8 cellular contexts compared by ENCODE assay signal in the genomic region with DNA sequence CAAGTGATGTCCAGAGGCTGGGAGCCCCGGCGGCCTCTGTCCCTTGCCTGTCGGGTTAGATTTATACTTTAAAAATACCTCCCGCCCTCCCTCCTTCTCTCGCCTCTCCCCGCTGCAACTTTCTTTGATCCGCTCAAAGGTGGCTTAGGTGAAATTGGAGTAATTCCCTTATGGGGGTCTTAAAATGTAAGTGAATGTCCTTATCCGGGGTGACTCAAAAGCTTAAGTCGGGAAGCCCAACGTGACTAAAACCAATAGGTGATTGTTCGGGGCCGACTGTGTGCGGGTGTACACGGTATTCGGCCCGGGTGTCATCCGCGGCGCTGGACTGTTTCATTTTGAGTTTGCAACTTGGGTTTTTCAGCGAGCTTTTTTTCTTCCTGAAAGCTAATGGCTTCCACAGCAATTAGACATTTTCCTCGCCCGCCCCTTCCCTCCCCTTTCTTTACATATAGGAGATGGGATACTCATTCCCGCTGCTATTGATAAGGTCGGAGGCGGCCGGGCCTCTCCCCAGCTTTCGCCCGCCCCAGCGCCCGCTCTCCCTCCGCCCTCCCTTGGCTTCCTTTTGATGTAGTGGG. TPM values are rescaled to one million over a fixed set of nuclear protein-coding genes. Genes with fewer than 3 reads are reported as not detected.
A peak's percentile ranks its signal among the peaks of the same experiment; 100 is the strongest.
DNase-seq lines count a peak whose midpoint lies in the region; ATAC-seq and TF ChIP-seq lines count a peak whose summit lies in the region.

No MANE protein-coding gene starts in this region.

- intact Hi-C loops in heart right ventricle (cut with DNase I) (loop anchor here in 5 of 10 donors (5.0 to 10.0 kb wide), 4 partner anchors 127 to 387 kb away; no protein-coding TSS in a partner anchor), left cardiac atrium (cut with DNase I) (loop anchor here in 1 of 2 donors (10.0 kb wide), 2 partner anchors 277 to 387 kb away; no protein-coding TSS in a partner anchor)
- intact Hi-C loops in activated T-helper 2 cell treated with anti-CD3 and anti-CD28 coated beads, Interferon-gamma antibody, Interleukin-2, Interleukin-4, amounts not matched to agents 10 μg/mL and 5 μg/mL and 100 μg/mL, durations not matched to agents 14 hours and 24 hours and 36 hours (cut with micrococcal nuclease) = loop anchor here (1.0 to 5.0 kb wide), 7 partner anchors 93 to 556 kb away; a partner anchor contains a TSS

- peak in 1 of 8 donors; percentile 3 for ATAC-seq in heart right ventricle
- no peak for ATAC-seq in left cardiac atrium
- ATAC-seq in HG03196 (IDR thresholded peaks at IDR 0.05; ENCODE audit: unreplicated experiment) = peak; percentile 9

- H3K4me1 ChIP-seq in heart right ventricle = peaks cover 5 to 61% (median 48%) of the 10 kb centered on the region in 9 donors

- H3K27ac Mint-ChIP-seq in activated T-helper 2 cell treated with anti-CD3 and anti-CD28 coated beads, Interferon-gamma antibody, Interleukin-2, Interleukin-4, amounts not matched to agents 10 μg/mL and 5 μg/mL and 100 μg/mL, durations not matched to agents 14 hours and 24 hours and 36 hours = peak overlapping the region; percentile 98
- H3K27ac Mint-ChIP-seq in immature natural killer cell = peak overlapping the region; percentile 97 to 100 (median 98)

- H3K4me1 Mint-ChIP-seq in activated T-helper 2 cell treated with anti-CD3 and anti-CD28 coated beads, Interferon-gamma antibody, Interleukin-2, Interleukin-4, amounts not matched to agents 10 μg/mL and 5 μg/mL and 100 μg/mL, durations not matched to agents 14 hours and 24 hours and 36 hours (ENCODE audit: low read depth) = peaks cover 30% of the 10 kb centered on the region
- peaks cover 50 to 51% of the 10 kb centered on the region in 2 donors for H3K4me1 Mint-ChIP-seq in immature natural killer cell

- H3K36me3 Mint-ChIP-seq in activated T-helper 2 cell treated with anti-CD3 and anti-CD28 coated beads, Interferon-gamma antibody, Interleukin-2, Interleukin-4, amounts not matched to agents 10 μg/mL and 5 μg/mL and 100 μg/mL, durations not matched to agents 14 hours and 24 hours and 36 hours (ENCODE audit: low read depth) = peaks cover 21% of the 10 kb centered on the region
- peaks cover 0 to 3% (median 0%) of the 10 kb centered on the region in 3 donors for H3K36me3 Mint-ChIP-seq in immature natural killer cell

- H3K36me3 ChIP-seq in heart right ventricle = peaks cover 0 to 6% (median 0%) of the 10 kb centered on the region in 9 donors

- H3K4me3 Mint-ChIP-seq in activated T-helper 2 cell treated with anti-CD3 and anti-CD28 coated beads, Interferon-gamma antibody, Interleukin-2, Interleukin-4, amounts not matched to agents 10 μg/mL and 5 μg/mL and 100 μg/mL, durations not matched to agents 14 hours and 24 hours and 36 hours (ENCODE audit: low read depth) = peak overlapping the region; percentile 83
- peak overlapping the region; percentile 90 to 99 (median 94) for H3K4me3 Mint-ChIP-seq in immature natural killer cell

- no peak for TF ChIP-seq CTCF in heart right ventricle (IDR thresholded peaks at IDR 0.05)

- peak overlapping the region; percentile 27 to 95 (median 86) for H3K4me3 ChIP-seq in heart right ventricle

- peaks cover 5% of the 10 kb centered on the region for H3K27me3 Mint-ChIP-seq in activated T-helper 2 cell treated with anti-CD3 and anti-CD28 coated beads, Interferon-gamma antibody, Interleukin-2, Interleukin-4, amounts not matched to agents 10 μg/mL and 5 μg/mL and 100 μg/mL, durations not matched to agents 14 hours and 24 hours and 36 hours (ENCODE audit: low read depth)
- H3K27me3 Mint-ChIP-seq in immature natural killer cell (ENCODE audit: low read depth in 3 of 3) = peaks cover 49 to 64% (median 61%) of the 10 kb centered on the region in 3 donors

- no peaks in the 10 kb centered on the region for H3K9me3 ChIP-seq in heart right ventricle

- peak overlapping the region in 9 of 10 donors; percentile 57 to 98 (median 96) for H3K27ac ChIP-seq in heart right ventricle

- H3K9me3 Mint-ChIP-seq in activated T-helper 2 cell treated with anti-CD3 and anti-CD28 coated beads, Interferon-gamma antibody, Interleukin-2, Interleukin-4, amounts not matched to agents 10 μg/mL and 5 μg/mL and 100 μg/mL, durations not matched to agents 14 hours and 24 hours and 36 hours = no peaks in the 10 kb centered on the region
- H3K9me3 Mint-ChIP-seq in immature natural killer cell = no peaks in the 10 kb centered on the region

- peaks cover 0 to 85% (median 5%) of the 10 kb centered on the region in 7 donors for H3K27me3 ChIP-seq in heart right ventricle

- no peak for DNase-seq in heart right ventricle
- DNase-seq in left cardiac atrium = no peak
- DNase-seq in activated T-helper 2 cell treated with anti-CD3 and anti-CD28 coated beads, Interferon-gamma antibody, Interleukin-2, Interleukin-4, amounts not matched to agents 10 μg/mL and 5 μg/mL and 100 μg/mL, durations not matched to agents 14 hours and 24 hours and 36 hours (ENCODE audit: low spot score) = no peak
- peak in 1 of 3 donors; percentile 74 for DNase-seq in immature natural killer cell
- peak; percentile 42 to 79 for DNase-seq in stimulated activated CD8-positive, alpha-beta memory T cell treated with anti-CD3 and anti-CD28 coated beads, Interleukin-7, amount 100 ng/mL, for 48 hours (ENCODE audit: extremely low read depth in 1 of 2, low read depth in 1 of 2)
- DNase-seq in NCI-H510A (lab: John Stamatoyannopoulos, UW) = no peak
- DNase-seq in epidermal melanocyte (ENCODE audit: insufficient read length, low spot score) = no peak

- 1% methylated on average over 31 of the region's 31 CpGs for WGBS in heart right ventricle, 2 donors

RNA-seq across cellular contexts. Expression of a gene that starts 2.0 kb away (rescaled TPM):
- total RNA-seq in heart right ventricle (100 to 1,000 TPM; 176 to 515 (median 381) TPM), left cardiac atrium (100 to 1,000 TPM; 170 to 202 TPM)
- polyA plus RNA-seq in heart right ventricle (10 to 100 TPM; 27.5 to 28.4 TPM), immature natural killer cell (10 to 100 TPM; 47.5 to 83.3 (median 71.4) TPM)
- total RNA-seq in activated T-helper 2 cell treated with anti-CD3 and anti-CD28 coated beads, Interferon-gamma antibody, Interleukin-2, Interleukin-4, amounts not matched to agents 10 μg/mL and 5 μg/mL and 100 μg/mL, durations not matched to agents 14 hours and 24 hours and 36 hours = 557 and 561 TPM in 2 replicates

RNA-seq across cellular contexts. Expression of a gene that starts 49.5 kb away (rescaled TPM):
- total RNA-seq in heart right ventricle = 10 to 100 TPM; 10.9 to 15.5 (median 13.7) TPM
- 1 to 10 TPM; 3.7 to 5.4 TPM for polyA plus RNA-seq in heart right ventricle
- total RNA-seq in left cardiac atrium = 10 to 100 TPM in 1 of 2 donors, 1 to 10 TPM in 1; 9.7 to 14.0 TPM
- 8.7 and 9.5 TPM in 2 replicates for total RNA-seq in activated T-helper 2 cell treated with anti-CD3 and anti-CD28 coated beads, Interferon-gamma antibody, Interleukin-2, Interleukin-4, amounts not matched to agents 10 μg/mL and 5 μg/mL and 100 μg/mL, durations not matched to agents 14 hours and 24 hours and 36 hours
- 1 to 10 TPM; 2.1 to 8.9 (median 4.3) TPM for polyA plus RNA-seq in immature natural killer cell

Comparison
In these comparisons a context has a peak if more than half of its experiments do, and no peak if none do; other contexts are left out.
1. DNase-seq: peak in stimulated activated CD8-positive, alpha-beta memory T cell treated with anti-CD3 and anti-CD28 coated beads, Interleukin-7, amount 100 ng/mL, for 48 hours (2 of 2); none in heart right ventricle (0 of 2), left cardiac atrium (single experiment), activated T-helper 2 cell treated with anti-CD3 and anti-CD28 coated beads, Interferon-gamma antibody, Interleukin-2, Interleukin-4, amounts not matched to agents 10 μg/mL and 5 μg/mL and 100 μg/mL, durations not matched to agents 14 hours and 24 hours and 36 hours (single experiment), NCI-H510A (single experiment) and epidermal melanocyte (single experiment).